Comparison of ENCODE assay signal across 8 cellular contexts in the genomic region with DNA sequence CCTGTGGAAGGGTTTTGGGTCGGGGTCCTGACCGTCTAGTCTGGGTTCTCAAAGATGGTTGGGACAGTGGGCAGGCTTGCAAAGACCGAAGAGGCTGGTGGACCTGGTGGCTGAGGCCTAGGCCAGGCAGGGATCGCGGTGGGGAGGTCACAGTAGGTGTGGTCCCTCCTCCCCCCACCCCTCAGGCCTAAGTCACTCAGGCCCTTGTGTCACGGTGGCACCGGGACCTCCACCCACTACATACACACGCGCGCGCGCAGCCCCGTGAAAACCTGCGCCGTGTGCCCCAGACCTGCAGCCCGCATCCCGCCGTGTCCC. TPM values are rescaled to one million over a fixed set of nuclear protein-coding genes. Genes with fewer than 3 reads are reported as not detected.
DNase-seq lines count a peak whose midpoint lies in the region; ATAC-seq and TF ChIP-seq lines count a peak whose summit lies in the region.

No MANE protein-coding gene starts in this region.

- H3K4me3 ChIP-seq in epithelial cell of esophagus (ENCODE audit: low read length) (peak overlapping the region; percentile 46), mucosa of rectum (ENCODE audit: low read length in 2 of 2) (peak overlapping the region; percentile 69 to 70), upper lobe of left lung (peak overlapping the region; percentile 45 to 61 (median 54)), Caco-2 (ENCODE audit: low read depth, low read length) (no peak overlapping the region)

- H3K4me1 ChIP-seq in mucosa of rectum (ENCODE audit: control insufficient read depth in 2 of 2, insufficient read depth in 2 of 2, low read length in 2 of 2): peaks cover 20 to 24% of the 10 kb centered on the region in 2 donors
- peaks cover 37 to 54% (median 41%) of the 10 kb centered on the region in 4 donors for H3K4me1 ChIP-seq in upper lobe of left lung
- peaks cover 5% of the 10 kb centered on the region; the same call in 1 of the 2 replicates for H3K4me1 ChIP-seq in Caco-2

- CTCF ChIA-PET in activated CD4-positive, alpha-beta memory T cell treated with anti-CD3 and anti-CD28 coated beads for 36 hours (lab: Charles Lee): interaction anchor here (0.6 to 2.7 kb wide), 9 partner anchors 12 to 101 kb away, joined by 3 to 17 read pairs (median 4); no protein-coding TSS in a partner anchor
- CTCF ChIA-PET in activated CD4-positive, alpha-beta memory T cell treated with anti-CD3 and anti-CD28 coated beads, Interleukin-2, amount 10 ng/mL, durations not matched to agents 7 days and 5 days (lab: Charles Lee): interaction anchor here (1.1 to 1.7 kb wide), 4 partner anchors 19 to 57 kb away, joined by 4 to 5 read pairs (median 4); a partner anchor contains a TSS
- CTCF ChIA-PET in Caco-2 (lab: Charles Lee): no interaction called here

- peaks cover 29% of the 10 kb centered on the region for H3K36me3 Mint-ChIP-seq in activated CD4-positive, alpha-beta memory T cell treated with anti-CD3 and anti-CD28 coated beads for 36 hours
- H3K36me3 Mint-ChIP-seq in activated CD4-positive, alpha-beta memory T cell treated with anti-CD3 and anti-CD28 coated beads, Interleukin-2, amount 10 ng/mL, durations not matched to agents 7 days and 5 days (ENCODE audit: low read depth): peaks cover 8% of the 10 kb centered on the region
- peaks cover 44% of the 10 kb centered on the region for H3K36me3 Mint-ChIP-seq in Caco-2 (ENCODE audit: insufficient read depth, unreplicated experiment)

- intact Hi-C loops in activated CD4-positive, alpha-beta memory T cell treated with anti-CD3 and anti-CD28 coated beads for 36 hours (cut with micrococcal nuclease): loop anchor here (5.0 to 10.0 kb wide), 2 partner anchors 36 to 538 kb away; no protein-coding TSS in a partner anchor
- intact Hi-C loops in Caco-2 (cut with micrococcal nuclease; ENCODE audit: unreplicated experiment): no loop called here

- H3K9ac ChIP-seq in mucosa of rectum (ENCODE audit: low read depth in 1 of 2, low read length in 2 of 2): peak overlapping the region in 1 of 2 donors; percentile 52

- no peak for TF ChIP-seq EP300 in upper lobe of left lung (IDR thresholded peaks at IDR 0.05)

- peak overlapping the region; percentile 16 for H3K4me3 Mint-ChIP-seq in activated CD4-positive, alpha-beta memory T cell treated with anti-CD3 and anti-CD28 coated beads for 36 hours
- no peak overlapping the region for H3K4me3 Mint-ChIP-seq in activated CD4-positive, alpha-beta memory T cell treated with anti-CD3 and anti-CD28 coated beads, Interleukin-2, amount 10 ng/mL, durations not matched to agents 7 days and 5 days
- no peak overlapping the region for H3K4me3 Mint-ChIP-seq in Caco-2 (ENCODE audit: unreplicated experiment)

- no peaks in the 10 kb centered on the region for H3K27me3 ChIP-seq in mucosa of rectum (ENCODE audit: control insufficient read depth in 2 of 2, insufficient read depth in 2 of 2, low read length in 2 of 2)
- H3K27me3 ChIP-seq in upper lobe of left lung: no peaks in the 10 kb centered on the region
- no peaks in the 10 kb centered on the region for H3K27me3 ChIP-seq in Caco-2 (replicated peaks; ENCODE audit: control insufficient read depth, insufficient read depth, low read length)

- WGBS in upper lobe of left lung, 2 donors: 21% methylated on average over 5 of the region's 18 CpGs; no CpG with 5 or more reads in 1 of the 2 donors

- H3K9me3 Mint-ChIP-seq in activated CD4-positive, alpha-beta memory T cell treated with anti-CD3 and anti-CD28 coated beads for 36 hours: no peaks in the 10 kb centered on the region
- H3K9me3 Mint-ChIP-seq in activated CD4-positive, alpha-beta memory T cell treated with anti-CD3 and anti-CD28 coated beads, Interleukin-2, amount 10 ng/mL, durations not matched to agents 7 days and 5 days: no peaks in the 10 kb centered on the region
- H3K9me3 Mint-ChIP-seq in Caco-2 (ENCODE audit: unreplicated experiment): no peaks in the 10 kb centered on the region

- TF ChIP-seq CTCF in epithelial cell of esophagus (IDR thresholded peaks at IDR 0.05; ENCODE audit: insufficient read depth, low read depth, low read length, missing control alignments) (no peak), upper lobe of left lung (IDR thresholded peaks at IDR 0.05) (no peak), Caco-2 (IDR thresholded peaks at IDR 0.05; ENCODE audit: insufficient read depth in 1 of 2, low read depth in 1 of 2, low read length in 1 of 2, severe bottlenecking in 1 of 2, unreplicated experiment in 1 of 2) (no peak)

- POLR2A ChIA-PET in activated CD4-positive, alpha-beta memory T cell treated with anti-CD3 and anti-CD28 coated beads for 36 hours (lab: Charles Lee): interaction anchor here (1.0 kb wide), 1 partner anchor 23 kb away, joined by 3 read pairs; no protein-coding TSS in a partner anchor
- POLR2A ChIA-PET in activated CD4-positive, alpha-beta memory T cell treated with anti-CD3 and anti-CD28 coated beads, Interleukin-2, amount 10 ng/mL, durations not matched to agents 7 days and 5 days (lab: Charles Lee): interaction anchor here (1.0 to 1.9 kb wide), 4 partner anchors 21 to 47 kb away, joined by 3 to 8 read pairs (median 3); a partner anchor contains a TSS
- POLR2A ChIA-PET in Caco-2 (lab: Charles Lee): no interaction called here

- no TSS peak for BruUV-seq in Caco-2 (replicated peaks; lab: Mats Ljungman, UMichigan)

- H3K9me3 ChIP-seq in mucosa of rectum (ENCODE audit: control insufficient read depth in 2 of 2, low read length in 2 of 2) (no peaks in the 10 kb centered on the region), upper lobe of left lung (no peaks in the 10 kb centered on the region), Caco-2 (no peaks in the 10 kb centered on the region)

- ATAC-seq in upper lobe of left lung (ENCODE audit: low FRiP score in 2 of 2) (peak in 1 of 2 donors; percentile 13), HG02970 (IDR thresholded peaks at IDR 0.05; ENCODE audit: low FRiP score, unreplicated experiment) (no peak), GM18868 (IDR thresholded peaks at IDR 0.05; ENCODE audit: unreplicated experiment) (no peak)

- H3K27me3 Mint-ChIP-seq in activated CD4-positive, alpha-beta memory T cell treated with anti-CD3 and anti-CD28 coated beads for 36 hours: no peaks in the 10 kb centered on the region
- H3K27me3 Mint-ChIP-seq in activated CD4-positive, alpha-beta memory T cell treated with anti-CD3 and anti-CD28 coated beads, Interleukin-2, amount 10 ng/mL, durations not matched to agents 7 days and 5 days: no peaks in the 10 kb centered on the region
- H3K27me3 Mint-ChIP-seq in Caco-2 (ENCODE audit: insufficient read depth, unreplicated experiment): no peaks in the 10 kb centered on the region

- H3K27ac Mint-ChIP-seq in activated CD4-positive, alpha-beta memory T cell treated with anti-CD3 and anti-CD28 coated beads for 36 hours: no peak overlapping the region
- H3K27ac Mint-ChIP-seq in activated CD4-positive, alpha-beta memory T cell treated with anti-CD3 and anti-CD28 coated beads, Interleukin-2, amount 10 ng/mL, durations not matched to agents 7 days and 5 days: no peak overlapping the region
- no peak overlapping the region for H3K27ac Mint-ChIP-seq in Caco-2 (ENCODE audit: unreplicated experiment)

- H3K27ac ChIP-seq in mucosa of rectum (ENCODE audit: low read depth in 2 of 2, low read length in 2 of 2) (peak overlapping the region; percentile 9 to 20), upper lobe of left lung (peak overlapping the region in 3 of 4 donors; percentile 50 to 79 (median 64))

- no peak for DNase-seq in activated CD4-positive, alpha-beta memory T cell treated with anti-CD3 and anti-CD28 coated beads for 36 hours
- no peak for DNase-seq in activated CD4-positive, alpha-beta memory T cell treated with anti-CD3 and anti-CD28 coated beads, Interleukin-2, amount 10 ng/mL, durations not matched to agents 7 days and 5 days
- DNase-seq in epithelial cell of esophagus (ENCODE audit: low read depth) (no peak), upper lobe of left lung (no peak), Caco-2 (no peak)

- peaks cover 21% of the 10 kb centered on the region for H3K4me1 Mint-ChIP-seq in activated CD4-positive, alpha-beta memory T cell treated with anti-CD3 and anti-CD28 coated beads for 36 hours (ENCODE audit: low read depth)
- H3K4me1 Mint-ChIP-seq in activated CD4-positive, alpha-beta memory T cell treated with anti-CD3 and anti-CD28 coated beads, Interleukin-2, amount 10 ng/mL, durations not matched to agents 7 days and 5 days: peaks cover 17% of the 10 kb centered on the region
- H3K4me1 Mint-ChIP-seq in Caco-2 (ENCODE audit: low read depth, unreplicated experiment): peaks cover 6% of the 10 kb centered on the region

- H3K36me3 ChIP-seq in mucosa of rectum (ENCODE audit: control insufficient read depth in 2 of 2, insufficient read depth in 2 of 2, low read length in 2 of 2): peaks cover under 1 to 21% of the 10 kb centered on the region in 2 donors
- peaks cover under 1 to 27% (median 15%) of the 10 kb centered on the region in 4 donors for H3K36me3 ChIP-seq in upper lobe of left lung
- no peaks in the 10 kb centered on the region; the same call in 1 of the 2 replicates for H3K36me3 ChIP-seq in Caco-2 (ENCODE audit: control insufficient read depth, insufficient read depth, low read length)

- no peak for TF ChIP-seq POLR2A in upper lobe of left lung (IDR thresholded peaks at IDR 0.05)

RNA-seq across cellular contexts. Expression of a gene that starts 24.2 kb away (rescaled TPM):
- total RNA-seq in activated CD4-positive, alpha-beta memory T cell treated with anti-CD3 and anti-CD28 coated beads for 36 hours: 100 to 1,000 TPM; 147 to 149 TPM
- total RNA-seq in activated CD4-positive, alpha-beta memory T cell treated with anti-CD3 and anti-CD28 coated beads, Interleukin-2, amount 10 ng/mL, durations not matched to agents 7 days and 5 days: 100 to 1,000 TPM; 194 to 203 TPM
- 100 to 1,000 TPM in 5 of 6 donors, 10 to 100 TPM in 1; 80.7 to 193 (median 164) TPM for total RNA-seq in upper lobe of left lung
- total RNA-seq in Caco-2 (2022): 176 and 178 TPM in 2 replicates

RNA-seq across cellular contexts. Expression of a gene that starts 47.2 kb away (rescaled TPM):
- total RNA-seq in activated CD4-positive, alpha-beta memory T cell treated with anti-CD3 and anti-CD28 coated beads for 36 hours: 10 to 100 TPM; 81.6 to 87.0 TPM
- 10 to 100 TPM; 56.3 to 62.3 TPM for total RNA-seq in activated CD4-positive, alpha-beta memory T cell treated with anti-CD3 and anti-CD28 coated beads, Interleukin-2, amount 10 ng/mL, durations not matched to agents 7 days and 5 days
- total RNA-seq in upper lobe of left lung: 10 to 100 TPM; 16.0 to 26.9 (median 21.8) TPM
- 53.3 and 56.4 TPM in 2 replicates for total RNA-seq in Caco-2 (2022)
